ENCODE assay signal across 11 cellular contexts in genomic region chr12:10304161-10304574, GRCh38. TPM values are rescaled to one million over a fixed set of nuclear protein-coding genes. Genes with fewer than 3 reads are reported as not detected.
DNase-seq lines count a peak whose midpoint lies in the region; ATAC-seq lines count a peak whose summit lies in the region.
"Had no signal": no experiment of that assay in that cellular context is flagged by ENCODE, and none has a peak within 500 bp of the region (broad histone marks: within the 10 kb centered on the region; RNA-seq: fewer than 3 reads in every experiment).

No MANE protein-coding gene starts in this region.

- no peaks in the 10 kb centered on the region for H3K27me3 ChIP-seq in naive thymus-derived CD4-positive, alpha-beta T cell (ENCODE audit: control insufficient read depth in 2 of 2, insufficient read depth in 2 of 2, low read length in 2 of 2)

- DNase-seq in EH (ENCODE audit: low read depth), result peak; percentile 89
- DNase-seq in HS-5 (ENCODE audit: low read depth), result peak; percentile 22
- peak; percentile 89 for DNase-seq in amniotic epithelial cell (ENCODE audit: low read depth)
- peak in 1 of 9 donors; percentile 27 for DNase-seq in naive thymus-derived CD4-positive, alpha-beta T cell
- DNase-seq in amygdala (lab: John Stamatoyannopoulos, UW), result no peak
- no peak for DNase-seq in NCI-H1092 (lab: John Stamatoyannopoulos, UW)
- DNase-seq in inferior parietal cortex (ENCODE audit: extremely low spot score), result no peak
- DNase-seq in NCI-H69 (lab: John Stamatoyannopoulos, UW), result no peak
- DNase-seq: GF-D8, NCI-H2227 treated with DMSO at 0.1 percent for 48 hours had no signal

- POLR2A ChIA-PET in naive thymus-derived CD4-positive, alpha-beta T cell (lab: Charles Lee), result no interaction called here

- no peak overlapping the region for H3K27ac ChIP-seq in naive thymus-derived CD4-positive, alpha-beta T cell (ENCODE audit: low read depth, low read length)

- no peaks in the 10 kb centered on the region for H3K9me3 ChIP-seq in naive thymus-derived CD4-positive, alpha-beta T cell (ENCODE audit: control insufficient read depth in 2 of 3, low read length in 3 of 3)

- peaks cover 0 to 13% (median 0%) of the 10 kb centered on the region in 5 donors for H3K27me3 Mint-ChIP-seq in naive thymus-derived CD4-positive, alpha-beta T cell

- peak; percentile 58 for ATAC-seq in naive thymus-derived CD4-positive, alpha-beta T cell

- no peak overlapping the region for H3K4me3 Mint-ChIP-seq in naive thymus-derived CD4-positive, alpha-beta T cell
- H3K4me3 Mint-ChIP-seq: neural crest cell had no signal

- H3K36me3 Mint-ChIP-seq in naive thymus-derived CD4-positive, alpha-beta T cell, result peaks cover 0 to 7% (median 0%) of the 10 kb centered on the region in 5 donors

- H3K27ac Mint-ChIP-seq in naive thymus-derived CD4-positive, alpha-beta T cell, result no peak overlapping the region

- intact Hi-C loops in naive thymus-derived CD4-positive, alpha-beta T cell (cut with micrococcal nuclease), result no loop called here

- CTCF ChIA-PET in naive thymus-derived CD4-positive, alpha-beta T cell (lab: Charles Lee), result no interaction called here

- peaks cover 0 to 23% of the 10 kb centered on the region in 2 donors for H3K4me1 ChIP-seq in naive thymus-derived CD4-positive, alpha-beta T cell (ENCODE audit: control insufficient read depth in 2 of 2, insufficient read depth in 2 of 2, low read length in 2 of 2)

- H3K9me3 Mint-ChIP-seq in naive thymus-derived CD4-positive, alpha-beta T cell, result peaks cover 0 to 10% (median 2%) of the 10 kb centered on the region in 11 donors

- peaks cover 0 to 17% (median 4%) of the 10 kb centered on the region in 7 donors for H3K4me1 Mint-ChIP-seq in naive thymus-derived CD4-positive, alpha-beta T cell
- H3K4me1 Mint-ChIP-seq: neural crest cell had no signal

- H3K4me3 ChIP-seq in naive thymus-derived CD4-positive, alpha-beta T cell (ENCODE audit: low read length), result no peak overlapping the region

- H3K36me3 ChIP-seq in naive thymus-derived CD4-positive, alpha-beta T cell (ENCODE audit: control insufficient read depth in 2 of 3, insufficient read depth in 3 of 3, low read length in 3 of 3), result no peaks in the 10 kb centered on the region

RNA-seq across cellular contexts. Expression of gene KLRD1, which starts 3.5 kb away (rescaled TPM):
- 10 to 100 TPM in 1 of 5 experiments, 1 to 10 TPM in 3, under 1 TPM in 1; 0.92 to 82.5 (median 1.7) TPM for total RNA-seq in naive thymus-derived CD4-positive, alpha-beta T cell
- polyA plus RNA-seq in naive thymus-derived CD4-positive, alpha-beta T cell, result 1 to 10 TPM in 1 of 2 donors, under 1 TPM in 1; 0.68 to 1.9 TPM

Comparison
In these comparisons a context has a peak if more than half of its experiments do, and no peak if none do; other contexts are left out.
1. DNase-seq: peak in EH (single experiment), HS-5 (single experiment) and amniotic epithelial cell (single experiment); none in amygdala (0 of 56), NCI-H1092 (single experiment), inferior parietal cortex (single experiment) and NCI-H69 (single experiment).